8 cellular contexts compared by ENCODE assay signal in genomic region chr13:101258071-101258470, GRCh38.
DNase-seq lines count a peak whose midpoint lies in the region; ATAC-seq and TF ChIP-seq lines count a peak whose summit lies in the region.

No MANE protein-coding gene starts in this region.

- H3K27me3 ChIP-seq in tibial nerve: no peaks in the 10 kb centered on the region

- 51 to 68% methylated on average over 10 to 11 of the region's 11 CpGs for WGBS in mesodermal cell (ENCODE audit: insufficient coverage in 2 of 2), 2 experiments
- WGBS in tibial nerve, 2 donors: 70 to 75% methylated on average over 11 of the region's 11 CpGs

- H3K4me1 ChIP-seq in mesodermal cell (ENCODE audit: control insufficient read depth, insufficient read depth, low read length, poor library complexity, severe bottlenecking) (peaks cover 5% of the 10 kb centered on the region), tibial nerve (no peaks in the 10 kb centered on the region)

- H3K36me3 ChIP-seq in mesodermal cell (ENCODE audit: control insufficient read depth, insufficient read depth, low read length): no peaks in the 10 kb centered on the region
- H3K36me3 ChIP-seq in tibial nerve: no peaks in the 10 kb centered on the region

- no peak for TF ChIP-seq CTCF in tibial nerve (IDR thresholded peaks at IDR 0.05)

- ATAC-seq in HG02759 (IDR thresholded peaks at IDR 0.05; ENCODE audit: unreplicated experiment): peak; percentile 95

- peak; percentile 76 for DNase-seq in activated effector memory CD4-positive, alpha-beta T cell treated with anti-CD3 and anti-CD28 coated beads, Interleukin-2, amount 50 U/mL, for 16 hours
- DNase-seq in activated effector memory CD4-positive, alpha-beta T cell treated with Interleukin-2 at 50 U/mL for 16 hours: no peak
- DNase-seq in NCI-H1436 treated with DMSO at 0.1 percent for 48 hours (lab: John Stamatoyannopoulos, UW) (peak; percentile 67), NCI-H82 treated with DMSO at 0.1 percent for 48 hours (lab: John Stamatoyannopoulos, UW; ENCODE audit: unreplicated experiment) (no peak), tibial nerve (ENCODE audit: low spot score in 2 of 2) (no peak)
- peak; percentile 70 for DNase-seq in activated CD8-positive, alpha-beta memory T cell treated with anti-CD3 and anti-CD28 coated beads, Interleukin-2, amount 50 U/mL, for 48 hours

- H3K9me3 ChIP-seq in mesodermal cell (ENCODE audit: control insufficient read depth, low read length): no peaks in the 10 kb centered on the region
- peaks cover 0 to 4% (median under 1%) of the 10 kb centered on the region in 4 donors for H3K9me3 ChIP-seq in tibial nerve

- H3K4me3 ChIP-seq in mesodermal cell (ENCODE audit: extremely low read depth, insufficient read depth, low read length, poor library complexity, severe bottlenecking): no peak overlapping the region
- no peak overlapping the region for H3K4me3 ChIP-seq in tibial nerve

- H3K27ac ChIP-seq in mesodermal cell (ENCODE audit: low read depth, low read length, severe bottlenecking) (peak overlapping the region; percentile 76), tibial nerve (no peak overlapping the region)

- TF ChIP-seq POLR2A in tibial nerve (IDR thresholded peaks at IDR 0.05): no peak

- TF ChIP-seq EP300 in tibial nerve (IDR thresholded peaks at IDR 0.05): no peak

Comparison
In these comparisons a context has a peak if more than half of its experiments do, and no peak if none do; other contexts are left out.
1. DNase-seq: peak in activated effector memory CD4-positive, alpha-beta T cell treated with anti-CD3 and anti-CD28 coated beads, Interleukin-2, amount 50 U/mL, for 16 hours (single experiment), NCI-H1436 treated with DMSO at 0.1 percent for 48 hours (single experiment) and activated CD8-positive, alpha-beta memory T cell treated with anti-CD3 and anti-CD28 coated beads, Interleukin-2, amount 50 U/mL, for 48 hours (single experiment); none in activated effector memory CD4-positive, alpha-beta T cell treated with Interleukin-2 at 50 U/mL for 16 hours (single experiment), NCI-H82 treated with DMSO at 0.1 percent for 48 hours (single experiment) and tibial nerve (0 of 2).